In genomic region chr3:141050913-141051632, GRCh38 we compare ENCODE assay signal across 8 cellular contexts. TPM values are rescaled to one million over a fixed set of nuclear protein-coding genes. Genes with fewer than 3 reads are reported as not detected.
DNase-seq lines count a peak whose midpoint lies in the region; ATAC-seq and TF ChIP-seq lines count a peak whose summit lies in the region.

Gene SPSB4 (plus strand): TSS chr3:141051347. CDS start chr3:141066105, 14,758 bp downstream.

- peaks cover 16% of the 10 kb centered on the region for H3K27me3 Mint-ChIP-seq in endothelial cell (ENCODE audit: unreplicated experiment)

- ATAC-seq in SK-N-SH treated with all-trans-retinoic acid at 6 μM for 48 hours (peak; percentile 73), GM18870 (IDR thresholded peaks at IDR 0.05; ENCODE audit: unreplicated experiment) (no peak), HG03442 (IDR thresholded peaks at IDR 0.05; ENCODE audit: unreplicated experiment) (no peak)

- peak within 1 kb of the TSS; percentile 46 for H3K27ac Mint-ChIP-seq in endothelial cell (ENCODE audit: unreplicated experiment)

- peak; percentile 25 for TF ChIP-seq CTCF in endothelial cell (IDR thresholded peaks at IDR 0.05; ENCODE audit: unreplicated experiment)

- DNase-seq in DMS 273 (lab: John Stamatoyannopoulos, UW; ENCODE audit: unreplicated experiment) (peak; percentile 98), KBM-7 (peak; percentile 73), endothelial cell (ENCODE audit: low spot score) (peak; percentile 72), myocyte (ENCODE audit: low read depth) (peak; percentile 85), G401 (ENCODE audit: low spot score) (no peak)

- peak within 1 kb of the TSS; percentile 83 for H3K4me3 Mint-ChIP-seq in endothelial cell (ENCODE audit: unreplicated experiment)

- in situ Hi-C loops in KBM-7 (cut with MboI; ENCODE audit: low pct_unique_long_range_greater_than_20kb, low sequenced_read_pairs): no loop called here
- in situ Hi-C loops in G401 (cut with HindIII; ENCODE audit: low sequenced_read_pairs): no loop called here

- no peaks in the 10 kb centered on the region for H3K36me3 Mint-ChIP-seq in endothelial cell (ENCODE audit: low read depth, unreplicated experiment)

- H3K4me1 Mint-ChIP-seq in endothelial cell (ENCODE audit: unreplicated experiment): peaks cover 7% of the 10 kb centered on the region

- no peaks in the 10 kb centered on the region for H3K9me3 Mint-ChIP-seq in endothelial cell (ENCODE audit: unreplicated experiment)

TF ChIP-seq in SK-N-SH treated with all-trans-retinoic acid at 6 μM for 48 hours, 23 proteins besides CTCF, POLR2A, EP300 and RAD21:
- TF ChIP-seq SNAI2 (CRISPR knock-in tag; IDR thresholded peaks at IDR 0.05) (no peak), BACH2 (CRISPR knock-in tag; IDR thresholded peaks at IDR 0.05; ENCODE audit: borderline replicate concordance) (no peak), CREB5 (CRISPR knock-in tag; IDR thresholded peaks at IDR 0.05; ENCODE audit: low read depth) (no peak)

RNA-seq across cellular contexts. Expression of gene SPSB4, which starts in this region (rescaled TPM):
- 1.2 TPM for total RNA-seq in endothelial cell (ENCODE audit: unreplicated experiment)
- 0.88 and 1.4 TPM in 2 replicates for total RNA-seq in myocyte
- 0.25 TPM for polyA plus RNA-seq in myocyte (2012)
- 1.5 TPM in 1 of 2 replicates, not detected in the other for total RNA-seq in G401 (2014; rRNA removed; shearing (Covaris generic))
